In genomic region chr22:35746946-35747703, GRCh38 we compare ENCODE assay signal across 24 cellular contexts. TPM values are rescaled to one million over a fixed set of nuclear protein-coding genes. Genes with fewer than 3 reads are reported as not detected.
DNase-seq lines count a peak whose midpoint lies in the region; ATAC-seq and TF ChIP-seq lines count a peak whose summit lies in the region.
"Had no signal": no experiment of that assay in that cellular context is flagged by ENCODE, and none has a peak within 500 bp of the region (broad histone marks: within the 10 kb centered on the region; RNA-seq: fewer than 3 reads in every experiment).

No MANE protein-coding gene starts in this region.

- H3K27ac ChIP-seq in ACC112 (ENCODE audit: low read depth, low read length) = peak overlapping the region; percentile 39
- H3K27ac ChIP-seq in GM23338 (ENCODE audit: low read depth) = peak overlapping the region; percentile 15; the same call in 1 of the 2 replicates
- H3K27ac ChIP-seq in stomach = no peak overlapping the region
- H3K27ac ChIP-seq: KMS-11, thoracic aorta had no signal

- DNase-seq in GM23338 (ENCODE audit: low spot score) = no peak
- peak; percentile 77 for DNase-seq in amniotic epithelial cell (ENCODE audit: low read depth)
- no peak for DNase-seq in mesothelial cell of epicardium (ENCODE audit: low spot score in 2 of 2, unreplicated experiment in 2 of 2)
- DNase-seq in stomach = no peak
- DNase-seq in OCI-M2 (lab: John Stamatoyannopoulos, UW; ENCODE audit: unreplicated experiment) = no peak
- no peak for DNase-seq in NCI-H146 treated with DMSO at 0.1 percent for 48 hours (lab: John Stamatoyannopoulos, UW; ENCODE audit: unreplicated experiment)
- DNase-seq in NCI-H82 (lab: John Stamatoyannopoulos, UW) = no peak
- DNase-seq: activated CD4-positive, alpha-beta memory T cell treated with anti-CD3 and anti-CD28 coated beads, Interleukin-2, amount 10 ng/mL, durations not matched to agents 7 days and 5 days; activated naive CD4-positive, alpha-beta T cell treated with Interleukin-2 at 50 U/mL for 16 hours; activated T-cell treated with anti-CD3 and anti-CD28 coated beads, Interleukin-2, amount 50 U/mL, for 1 hour; CD8-positive, alpha-beta memory T cell; DMS79; foreskin melanocyte; midbrain; NCI-H1048; NCI-H2081 treated with DMSO at 0.1 percent for 48 hours; NCI-H510A treated with DMSO at 0.1 percent for 48 hours; SHP77; T-helper 2 cell had no signal

- H3K79me2 ChIP-seq in ACC112 (ENCODE audit: control insufficient read depth, insufficient read depth, low read length, unreplicated experiment) (no peaks in the 10 kb centered on the region), GM23338 (replicated peaks; ENCODE audit: insufficient read depth) (0 out of 2 replicates have a peak, but pooled peaks cover 3% of the 10 kb centered on the region)

- TF ChIP-seq CTCF in GM23338 (conservative IDR thresholded peaks at IDR 0.05; ENCODE audit: low read depth in 2 of 2) (no peak), mesothelial cell of epicardium (IDR thresholded peaks at IDR 0.05; ENCODE audit: unreplicated experiment) (no peak), stomach (IDR thresholded peaks at IDR 0.05) (no peak)

- H3K36me3 Mint-ChIP-seq in GM23338 (ENCODE audit: low read depth) (peaks cover 21% of the 10 kb centered on the region), mesothelial cell of epicardium (peaks cover 22% of the 10 kb centered on the region)
- H3K36me3 Mint-ChIP-seq: CD8-positive, alpha-beta memory T cell; stimulated activated effector memory CD8-positive, alpha-beta T cell treated with anti-CD3 and anti-CD28 coated beads, Interleukin-12 subunit alpha, Interleukin-12 subunit beta, amount 100 ng/mL, for 72 hours had no signal

- H3K36me3 ChIP-seq in ACC112 (ENCODE audit: insufficient read depth, low read length) (0 out of 2 replicates have a peak, but pooled peaks cover 3% of the 10 kb centered on the region), GM23338 (ENCODE audit: insufficient read depth) (no peaks in the 10 kb centered on the region), stomach (peaks cover 5 to 42% (median 41%) of the 10 kb centered on the region in 4 donors)

- intact Hi-C loops in stomach (cut with DNase I; ENCODE audit: low total_unique reads) = no loop called here

- H3K9me3 Mint-ChIP-seq in GM23338 = no peaks in the 10 kb centered on the region
- H3K9me3 Mint-ChIP-seq in mesothelial cell of epicardium = no peaks in the 10 kb centered on the region
- H3K9me3 Mint-ChIP-seq: activated CD4-positive, alpha-beta memory T cell treated with anti-CD3 and anti-CD28 coated beads, Interleukin-2, amount 10 ng/mL, durations not matched to agents 7 days and 5 days; CD8-positive, alpha-beta memory T cell; stimulated activated effector memory CD8-positive, alpha-beta T cell treated with anti-CD3 and anti-CD28 coated beads, Interleukin-12 subunit alpha, Interleukin-12 subunit beta, amount 100 ng/mL, for 72 hours had no signal

- ATAC-seq in GM23338 = no peak
- ATAC-seq: stimulated activated effector memory CD8-positive, alpha-beta T cell treated with anti-CD3 and anti-CD28 coated beads, Interleukin-12 subunit alpha, Interleukin-12 subunit beta, amount 100 ng/mL, for 72 hours had no signal

- H3K4me3 Mint-ChIP-seq in GM23338 (no peak overlapping the region), mesothelial cell of epicardium (no peak overlapping the region)
- H3K4me3 Mint-ChIP-seq: activated CD4-positive, alpha-beta memory T cell treated with anti-CD3 and anti-CD28 coated beads, Interleukin-2, amount 10 ng/mL, durations not matched to agents 7 days and 5 days; CD8-positive, alpha-beta memory T cell; stimulated activated effector memory CD8-positive, alpha-beta T cell treated with anti-CD3 and anti-CD28 coated beads, Interleukin-12 subunit alpha, Interleukin-12 subunit beta, amount 100 ng/mL, for 72 hours had no signal

- H3K27ac Mint-ChIP-seq in GM23338 (peak overlapping the region; percentile 88), mesothelial cell of epicardium (peak overlapping the region; percentile 52)
- H3K27ac Mint-ChIP-seq: activated CD4-positive, alpha-beta memory T cell treated with anti-CD3 and anti-CD28 coated beads, Interleukin-2, amount 10 ng/mL, durations not matched to agents 7 days and 5 days; CD8-positive, alpha-beta memory T cell; stimulated activated effector memory CD8-positive, alpha-beta T cell treated with anti-CD3 and anti-CD28 coated beads, Interleukin-12 subunit alpha, Interleukin-12 subunit beta, amount 100 ng/mL, for 72 hours had no signal

- no peaks in the 10 kb centered on the region for H3K9me3 ChIP-seq in stomach
- H3K9me3 ChIP-seq: thoracic aorta had no signal

- H2AFZ ChIP-seq in ACC112 (ENCODE audit: low read length, unreplicated experiment) (no peak overlapping the region), GM23338 (no peak overlapping the region)

- H3F3A ChIP-seq in GM23338 (replicated peaks; ENCODE audit: low read depth) = no peaks in the 10 kb centered on the region

- H3K9me2 ChIP-seq in GM23338 (ENCODE audit: insufficient read depth) = no peaks in the 10 kb centered on the region

- no peak overlapping the region for H3K4me3 ChIP-seq in ACC112 (ENCODE audit: low read depth, low read length)
- H3K4me3 ChIP-seq in GM23338 = no peak overlapping the region
- H3K4me3 ChIP-seq in stomach = no peak overlapping the region
- H3K4me3 ChIP-seq: thoracic aorta had no signal

- H3K4me1 ChIP-seq in ACC112 (ENCODE audit: control insufficient read depth, insufficient read depth, low read length, unreplicated experiment) = peaks cover 27% of the 10 kb centered on the region
- peaks cover 64% of the 10 kb centered on the region for H3K4me1 ChIP-seq in GM23338 (ENCODE audit: insufficient read depth)
- peaks cover 0 to 21% (median 10%) of the 10 kb centered on the region in 4 donors for H3K4me1 ChIP-seq in stomach

- H3K4me2 ChIP-seq in GM23338 = peak overlapping the region; percentile 53
- H3K4me2 ChIP-seq: KMS-11 had no signal

- no peaks in the 10 kb centered on the region for H4K20me1 ChIP-seq in GM23338 (replicated peaks; ENCODE audit: insufficient read depth)

- H3K4me1 Mint-ChIP-seq in GM23338 (peaks cover 71% of the 10 kb centered on the region), mesothelial cell of epicardium (peaks cover 34% of the 10 kb centered on the region)
- H3K4me1 Mint-ChIP-seq: activated CD4-positive, alpha-beta memory T cell treated with anti-CD3 and anti-CD28 coated beads, Interleukin-2, amount 10 ng/mL, durations not matched to agents 7 days and 5 days; CD8-positive, alpha-beta memory T cell had no signal

- H3K27me3 Mint-ChIP-seq in GM23338 (ENCODE audit: insufficient read depth, low read depth, poor library complexity) (peaks cover 2% of the 10 kb centered on the region), mesothelial cell of epicardium (ENCODE audit: low read depth) (no peaks in the 10 kb centered on the region)
- H3K27me3 Mint-ChIP-seq: activated CD4-positive, alpha-beta memory T cell treated with anti-CD3 and anti-CD28 coated beads, Interleukin-2, amount 10 ng/mL, durations not matched to agents 7 days and 5 days had no signal

- H3K27me3 ChIP-seq in ACC112 (ENCODE audit: insufficient read depth, low read length) (no peaks in the 10 kb centered on the region), GM23338 (ENCODE audit: insufficient read depth) (no peaks in the 10 kb centered on the region), stomach (no peaks in the 10 kb centered on the region)

- 38 to 51% (median 44%) methylated on average over 4 of the region's 4 CpGs for WGBS in stomach, 5 donors

- TF ChIP-seq POLR2A in stomach (IDR thresholded peaks at IDR 0.05) = no peak

- no peak for TF ChIP-seq EP300 in stomach (IDR thresholded peaks at IDR 0.05)

TF ChIP-seq in GM23338, 12 proteins besides CTCF, POLR2A, EP300 and RAD21 (continues in another document):
- TF ChIP-seq ZNF114 (CRISPR knock-in tag; IDR thresholded peaks at IDR 0.05) (no peak), POLR2AphosphoS5 (IDR thresholded peaks at IDR 0.05; ENCODE audit: low read depth) (no peak), JUNB (IDR thresholded peaks at IDR 0.05; ENCODE audit: unreplicated experiment) (no peak), ZNF331 (CRISPR knock-in tag; IDR thresholded peaks at IDR 0.05; ENCODE audit: low read depth) (no peak), STAT1 (IDR thresholded peaks at IDR 0.05; ENCODE audit: unreplicated experiment) (no peak)

RNA-seq across cellular contexts. Expression of gene APOL5, which starts 29.5 kb away (rescaled TPM):
- not detected in 2 replicates for total RNA-seq in GM23338 (2014; rRNA removed; shearing (Covaris generic))
- polyA plus RNA-seq in GM23338 (2016; fragmentation: Nextera tagmentation; extraction: Ambion mirVana) = not detected in 2 replicates
- not detected in 3 replicates for total RNA-seq in mesothelial cell of epicardium
- total RNA-seq in stomach = not detected
- polyA plus RNA-seq in stomach = not detected
- total RNA-seq: activated CD4-positive, alpha-beta memory T cell treated with anti-CD3 and anti-CD28 coated beads, Interleukin-2, amount 10 ng/mL, durations not matched to agents 7 days and 5 days; CD8-positive, alpha-beta memory T cell; renal cortical epithelial cell; thoracic aorta had no signal
- polyA plus RNA-seq: CD8-positive, alpha-beta memory T cell had no signal

Comparison
In these comparisons a context has a peak if more than half of its experiments do, and no peak if none do; other contexts are left out.
1. H3K27ac ChIP-seq: peak in ACC112 (single experiment) and GM23338 (single experiment); none in stomach (0 of 5).